2 cellular contexts compared by ENCODE assay signal in genomic region chr1:20328201-20328600, GRCh38.
A peak's percentile ranks its signal among the peaks of the same experiment; 100 is the strongest.
TF ChIP-seq lines count a peak whose summit lies in the region.

No MANE protein-coding gene starts in this region.

TF ChIP-seq in HEK293, 187 proteins besides CTCF, POLR2A, EP300 and RAD21 (continued from another document):
- TF ChIP-seq ZFHX2 (tag by site-specific recombination; conservative IDR thresholded peaks at IDR 0.05) (peak; percentile 52; the same call in 1 of the 2 replicates), ZNF830 (tag by site-specific recombination; IDR thresholded peaks at IDR 0.05; ENCODE audit: low read depth) (no peak), EGR2 (tag by site-specific recombination; IDR thresholded peaks at IDR 0.05; ENCODE audit: low read depth) (peak; percentile 58; the same call in 1 of the 2 replicates)

TF ChIP-seq in K562, 482 proteins besides CTCF, POLR2A, EP300 and RAD21 (continued from another document):
- TF ChIP-seq PBX2 (CRISPR knock-in tag; IDR thresholded peaks at IDR 0.05; ENCODE audit: low read depth) (0 out of 2 replicates have a peak, but pooled peaks have one; percentile 18), PBX2 (tag; conservative IDR thresholded peaks at IDR 0.05; ENCODE audit: low read depth) (0 out of 2 replicates have a peak, but pooled peaks have one; percentile 21)
- TF ChIP-seq, protein P1, sequence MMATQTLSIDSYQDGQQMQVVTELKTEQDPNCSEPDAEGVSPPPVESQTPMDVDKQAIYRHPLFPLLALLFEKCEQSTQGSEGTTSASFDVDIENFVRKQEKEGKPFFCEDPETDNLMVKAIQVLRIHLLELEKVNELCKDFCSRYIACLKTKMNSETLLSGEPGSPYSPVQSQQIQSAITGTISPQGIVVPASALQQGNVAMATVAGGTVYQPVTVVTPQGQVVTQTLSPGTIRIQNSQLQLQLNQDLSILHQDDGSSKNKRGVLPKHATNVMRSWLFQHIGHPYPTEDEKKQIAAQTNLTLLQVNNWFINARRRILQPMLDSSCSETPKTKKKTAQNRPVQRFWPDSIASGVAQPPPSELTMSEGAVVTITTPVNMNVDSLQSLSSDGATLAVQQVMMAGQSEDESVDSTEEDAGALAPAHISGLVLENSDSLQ (IDR thresholded peaks at IDR 0.05): peak; percentile 86
TF ChIP-seq in K562: peak in this region for 3.
